8 cellular contexts compared by ENCODE assay signal in genomic region chr18:21598726-21599584, GRCh38. TPM values are rescaled to one million over a fixed set of nuclear protein-coding genes. Genes with fewer than 3 reads are reported as not detected.
DNase-seq lines count a peak whose midpoint lies in the region; ATAC-seq and TF ChIP-seq lines count a peak whose summit lies in the region.

No MANE protein-coding gene starts in this region.

- 57% methylated on average over 18 of the region's 18 CpGs for WGBS in liver
- 63% methylated on average over 18 of the region's 18 CpGs for WGBS in urinary bladder

- peaks cover 0 to 18% (median 9%) of the 10 kb centered on the region in 4 donors for H3K4me1 ChIP-seq in liver (ENCODE audit: control insufficient read depth in 4 of 4, insufficient read depth in 4 of 4, low read length in 3 of 4)
- H3K4me1 ChIP-seq in urinary bladder (ENCODE audit: insufficient read depth): no peaks in the 10 kb centered on the region

- H3K9me3 ChIP-seq in CD4-positive, alpha-beta T cell (ENCODE audit: control insufficient read depth, low read length): no peaks in the 10 kb centered on the region
- H3K9me3 ChIP-seq in liver (ENCODE audit: control insufficient read depth in 4 of 4, low read length in 3 of 4): no peaks in the 10 kb centered on the region

- H3K4me1 Mint-ChIP-seq in CD4-positive, alpha-beta T cell (ENCODE audit: low read depth): peaks cover 56% of the 10 kb centered on the region
- peaks cover 50% of the 10 kb centered on the region for H3K4me1 Mint-ChIP-seq in activated naive CD8-positive, alpha-beta T cell treated with anti-CD3 and anti-CD28 coated beads, Interleukin-2, amount 50 U/mL, for 24 hours

- no peak for DNase-seq in CD4-positive, alpha-beta T cell
- DNase-seq in HK-2 (ENCODE audit: unreplicated experiment): peak; percentile 52
- peak; percentile 6 for DNase-seq in activated naive CD8-positive, alpha-beta T cell treated with anti-CD3 and anti-CD28 coated beads, Interleukin-2, amount 50 U/mL, for 24 hours
- DNase-seq in GOT3 (lab: John Stamatoyannopoulos, UW): no peak

- no peak for TF ChIP-seq CTCF in CD4-positive, alpha-beta T cell (IDR thresholded peaks at IDR 0.05)
- no peak for TF ChIP-seq CTCF in liver (IDR thresholded peaks at IDR 0.05; ENCODE audit: low read depth, low read length, missing input control)

- no peaks in the 10 kb centered on the region for H3K9me3 Mint-ChIP-seq in CD4-positive, alpha-beta T cell
- H3K9me3 Mint-ChIP-seq in activated naive CD8-positive, alpha-beta T cell treated with anti-CD3 and anti-CD28 coated beads, Interleukin-2, amount 50 U/mL, for 24 hours: no peaks in the 10 kb centered on the region

- H3K27me3 ChIP-seq in CD4-positive, alpha-beta T cell (ENCODE audit: control insufficient read depth, insufficient read depth, low read length): no peaks in the 10 kb centered on the region
- no peaks in the 10 kb centered on the region for H3K27me3 ChIP-seq in liver (ENCODE audit: control insufficient read depth in 4 of 4, insufficient read depth in 4 of 4, low read length in 3 of 4)

- H3K36me3 ChIP-seq in liver (ENCODE audit: control insufficient read depth in 4 of 4, insufficient read depth in 3 of 4, low read depth in 1 of 4, low read length in 3 of 4): no peaks in the 10 kb centered on the region
- no peaks in the 10 kb centered on the region for H3K36me3 ChIP-seq in urinary bladder (ENCODE audit: insufficient read depth)

- POLR2A ChIA-PET in CD4-positive, alpha-beta T cell (lab: Charles Lee): interaction anchor here (1.0 to 6.3 kb wide), 7 partner anchors 13 to 488 kb away, joined by 3 to 184 read pairs (median 40); partner anchors contain the start of genes ABHD3, MIB1, ROCK1 and SNRPD1

- H3K4me3 ChIP-seq in liver (ENCODE audit: low read depth in 1 of 3, low read length in 3 of 3) (peak overlapping the region; percentile 67 to 75 (median 75)), urinary bladder (ENCODE audit: low read depth, low read length) (peak overlapping the region; percentile 76)

- CTCF ChIA-PET in CD4-positive, alpha-beta T cell (lab: Charles Lee): interaction anchor here (4.8 kb wide), 1 partner anchor 12 kb away, joined by 104 read pairs; the partner anchor contains the start of gene SNRPD1

- no peaks in the 10 kb centered on the region for H3K27me3 Mint-ChIP-seq in CD4-positive, alpha-beta T cell
- peaks cover 2% of the 10 kb centered on the region for H3K27me3 Mint-ChIP-seq in activated naive CD8-positive, alpha-beta T cell treated with anti-CD3 and anti-CD28 coated beads, Interleukin-2, amount 50 U/mL, for 24 hours

- peak overlapping the region; percentile 100 for H3K4me3 Mint-ChIP-seq in CD4-positive, alpha-beta T cell
- H3K4me3 Mint-ChIP-seq in activated naive CD8-positive, alpha-beta T cell treated with anti-CD3 and anti-CD28 coated beads, Interleukin-2, amount 50 U/mL, for 24 hours: peak overlapping the region; percentile 95

- H3K27ac ChIP-seq in CD4-positive, alpha-beta T cell (ENCODE audit: low read depth, low read length): peak overlapping the region; percentile 98
- H3K27ac ChIP-seq in liver (ENCODE audit: low read depth in 1 of 2, low read length in 2 of 2) (peak overlapping the region in 1 of 2 donors; percentile 93), urinary bladder (ENCODE audit: low read depth) (no peak overlapping the region)

- peaks cover 24% of the 10 kb centered on the region for H3K36me3 Mint-ChIP-seq in CD4-positive, alpha-beta T cell (ENCODE audit: low read depth)
- peaks cover 7% of the 10 kb centered on the region for H3K36me3 Mint-ChIP-seq in activated naive CD8-positive, alpha-beta T cell treated with anti-CD3 and anti-CD28 coated beads, Interleukin-2, amount 50 U/mL, for 24 hours (ENCODE audit: low read depth)

- peak overlapping the region; percentile 99 for H3K27ac Mint-ChIP-seq in CD4-positive, alpha-beta T cell
- H3K27ac Mint-ChIP-seq in activated naive CD8-positive, alpha-beta T cell treated with anti-CD3 and anti-CD28 coated beads, Interleukin-2, amount 50 U/mL, for 24 hours: peak overlapping the region; percentile 93

- intact Hi-C loops in CD4-positive, alpha-beta T cell (cut with DNase I, micrococcal nuclease): loop anchor here in 1 of 2 experiments (5.0 kb wide), 1 partner anchor 487 kb away; the partner anchor contains the start of gene ROCK1

- TF ChIP-seq RAD21 in liver (IDR thresholded peaks at IDR 0.05): no peak

- no peak for ATAC-seq in CD4-positive, alpha-beta T cell (ENCODE audit: poor library complexity)
- no peak for ATAC-seq in activated naive CD8-positive, alpha-beta T cell treated with anti-CD3 and anti-CD28 coated beads, Interleukin-2, amount 50 U/mL, for 24 hours
- no peak for ATAC-seq in HG02840 (IDR thresholded peaks at IDR 0.05; ENCODE audit: low FRiP score, unreplicated experiment)
- no peak for ATAC-seq in GM21381 (IDR thresholded peaks at IDR 0.05; ENCODE audit: unreplicated experiment)

- H3K9ac ChIP-seq in liver (ENCODE audit: low read depth in 1 of 2, low read length in 2 of 2): peak overlapping the region; percentile 52 to 91

TF ChIP-seq in liver, 16 proteins besides CTCF, POLR2A, EP300 and RAD21:
- TF ChIP-seq NR2F2 (IDR thresholded peaks at IDR 0.05): no peak
- no peak for TF ChIP-seq GABPA (IDR thresholded peaks at IDR 0.05 in 1 of 2, conservative IDR thresholded peaks at IDR 0.05 in 1 of 2)
- TF ChIP-seq, protein P1, sequence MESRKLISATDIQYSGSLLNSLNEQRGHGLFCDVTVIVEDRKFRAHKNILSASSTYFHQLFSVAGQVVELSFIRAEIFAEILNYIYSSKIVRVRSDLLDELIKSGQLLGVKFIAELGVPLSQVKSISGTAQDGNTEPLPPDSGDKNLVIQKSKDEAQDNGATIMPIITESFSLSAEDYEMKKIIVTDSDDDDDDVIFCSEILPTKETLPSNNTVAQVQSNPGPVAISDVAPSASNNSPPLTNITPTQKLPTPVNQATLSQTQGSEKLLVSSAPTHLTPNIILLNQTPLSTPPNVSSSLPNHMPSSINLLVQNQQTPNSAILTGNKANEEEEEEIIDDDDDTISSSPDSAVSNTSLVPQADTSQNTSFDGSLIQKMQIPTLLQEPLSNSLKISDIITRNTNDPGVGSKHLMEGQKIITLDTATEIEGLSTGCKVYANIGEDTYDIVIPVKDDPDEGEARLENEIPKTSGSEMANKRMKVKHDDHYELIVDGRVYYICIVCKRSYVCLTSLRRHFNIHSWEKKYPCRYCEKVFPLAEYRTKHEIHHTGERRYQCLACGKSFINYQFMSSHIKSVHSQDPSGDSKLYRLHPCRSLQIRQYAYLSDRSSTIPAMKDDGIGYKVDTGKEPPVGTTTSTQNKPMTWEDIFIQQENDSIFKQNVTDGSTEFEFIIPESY (IDR thresholded peaks at IDR 0.05): no peak
- TF ChIP-seq, protein P2, sequence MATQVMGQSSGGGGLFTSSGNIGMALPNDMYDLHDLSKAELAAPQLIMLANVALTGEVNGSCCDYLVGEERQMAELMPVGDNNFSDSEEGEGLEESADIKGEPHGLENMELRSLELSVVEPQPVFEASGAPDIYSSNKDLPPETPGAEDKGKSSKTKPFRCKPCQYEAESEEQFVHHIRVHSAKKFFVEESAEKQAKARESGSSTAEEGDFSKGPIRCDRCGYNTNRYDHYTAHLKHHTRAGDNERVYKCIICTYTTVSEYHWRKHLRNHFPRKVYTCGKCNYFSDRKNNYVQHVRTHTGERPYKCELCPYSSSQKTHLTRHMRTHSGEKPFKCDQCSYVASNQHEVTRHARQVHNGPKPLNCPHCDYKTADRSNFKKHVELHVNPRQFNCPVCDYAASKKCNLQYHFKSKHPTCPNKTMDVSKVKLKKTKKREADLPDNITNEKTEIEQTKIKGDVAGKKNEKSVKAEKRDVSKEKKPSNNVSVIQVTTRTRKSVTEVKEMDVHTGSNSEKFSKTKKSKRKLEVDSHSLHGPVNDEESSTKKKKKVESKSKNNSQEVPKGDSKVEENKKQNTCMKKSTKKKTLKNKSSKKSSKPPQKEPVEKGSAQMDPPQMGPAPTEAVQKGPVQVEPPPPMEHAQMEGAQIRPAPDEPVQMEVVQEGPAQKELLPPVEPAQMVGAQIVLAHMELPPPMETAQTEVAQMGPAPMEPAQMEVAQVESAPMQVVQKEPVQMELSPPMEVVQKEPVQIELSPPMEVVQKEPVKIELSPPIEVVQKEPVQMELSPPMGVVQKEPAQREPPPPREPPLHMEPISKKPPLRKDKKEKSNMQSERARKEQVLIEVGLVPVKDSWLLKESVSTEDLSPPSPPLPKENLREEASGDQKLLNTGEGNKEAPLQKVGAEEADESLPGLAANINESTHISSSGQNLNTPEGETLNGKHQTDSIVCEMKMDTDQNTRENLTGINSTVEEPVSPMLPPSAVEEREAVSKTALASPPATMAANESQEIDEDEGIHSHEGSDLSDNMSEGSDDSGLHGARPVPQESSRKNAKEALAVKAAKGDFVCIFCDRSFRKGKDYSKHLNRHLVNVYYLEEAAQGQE (IDR thresholded peaks at IDR 0.05): no peak
- TF ChIP-seq, protein P3, sequence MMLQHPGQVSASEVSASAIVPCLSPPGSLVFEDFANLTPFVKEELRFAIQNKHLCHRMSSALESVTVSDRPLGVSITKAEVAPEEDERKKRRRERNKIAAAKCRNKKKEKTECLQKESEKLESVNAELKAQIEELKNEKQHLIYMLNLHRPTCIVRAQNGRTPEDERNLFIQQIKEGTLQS (IDR thresholded peaks at IDR 0.05): no peak
- TF ChIP-seq TAF1 (conservative IDR thresholded peaks at IDR 0.05): no peak
- TF ChIP-seq FOXA1 (IDR thresholded peaks at IDR 0.05): no peak
- no peak for TF ChIP-seq YY1 (IDR thresholded peaks at IDR 0.05)
- no peak for TF ChIP-seq MAX (IDR thresholded peaks at IDR 0.05)
- no peak for TF ChIP-seq HNF4A (conservative IDR thresholded peaks at IDR 0.05)
- no peak for TF ChIP-seq EGR1 (IDR thresholded peaks at IDR 0.05; ENCODE audit: low read depth in 2 of 2)
- TF ChIP-seq JUND (IDR thresholded peaks at IDR 0.05): no peak
- no peak for TF ChIP-seq HNF4G (IDR thresholded peaks at IDR 0.05)
- no peak for TF ChIP-seq FOXA2 (IDR thresholded peaks at IDR 0.05)
- no peak for TF ChIP-seq SP1 (IDR thresholded peaks at IDR 0.05)
- no peak for TF ChIP-seq RXRA (IDR thresholded peaks at IDR 0.05)

RNA-seq across cellular contexts. Expression of gene ESCO1, which starts 1.5 kb away (rescaled TPM):
- total RNA-seq in CD4-positive, alpha-beta T cell: 10 to 100 TPM; 31.7 to 32.8 TPM
- total RNA-seq in liver (10 to 100 TPM in 1 of 2 donors, 1 to 10 TPM in 1; 9.6 to 10.3 TPM), urinary bladder (41.8 TPM)
- polyA plus RNA-seq in liver (1 to 10 TPM; 3.7 to 5.6 TPM), urinary bladder (9.4 TPM)

RNA-seq across cellular contexts. Expression of gene SNRPD1, which starts 13.2 kb away (rescaled TPM):
- total RNA-seq in CD4-positive, alpha-beta T cell: 10 to 100 TPM; 35.7 to 38.9 TPM
- 10 to 100 TPM in 1 of 2 donors, 1 to 10 TPM in 1; 3.3 to 10.7 TPM for total RNA-seq in liver
- polyA plus RNA-seq in liver: 10 to 100 TPM in 1 of 2 donors, 1 to 10 TPM in 1; 5.6 to 44.8 TPM
- 10.6 TPM for total RNA-seq in urinary bladder
- polyA plus RNA-seq in urinary bladder: 15.5 TPM

Comparison
In these comparisons a context has a peak if more than half of its experiments do, and no peak if none do; other contexts are left out.
1. DNase-seq: peak in HK-2 (single experiment) and activated naive CD8-positive, alpha-beta T cell treated with anti-CD3 and anti-CD28 coated beads, Interleukin-2, amount 50 U/mL, for 24 hours (single experiment); none in CD4-positive, alpha-beta T cell (0 of 10) and GOT3 (single experiment).